1 cellular context compared by ENCODE assay signal in the genomic region with DNA sequence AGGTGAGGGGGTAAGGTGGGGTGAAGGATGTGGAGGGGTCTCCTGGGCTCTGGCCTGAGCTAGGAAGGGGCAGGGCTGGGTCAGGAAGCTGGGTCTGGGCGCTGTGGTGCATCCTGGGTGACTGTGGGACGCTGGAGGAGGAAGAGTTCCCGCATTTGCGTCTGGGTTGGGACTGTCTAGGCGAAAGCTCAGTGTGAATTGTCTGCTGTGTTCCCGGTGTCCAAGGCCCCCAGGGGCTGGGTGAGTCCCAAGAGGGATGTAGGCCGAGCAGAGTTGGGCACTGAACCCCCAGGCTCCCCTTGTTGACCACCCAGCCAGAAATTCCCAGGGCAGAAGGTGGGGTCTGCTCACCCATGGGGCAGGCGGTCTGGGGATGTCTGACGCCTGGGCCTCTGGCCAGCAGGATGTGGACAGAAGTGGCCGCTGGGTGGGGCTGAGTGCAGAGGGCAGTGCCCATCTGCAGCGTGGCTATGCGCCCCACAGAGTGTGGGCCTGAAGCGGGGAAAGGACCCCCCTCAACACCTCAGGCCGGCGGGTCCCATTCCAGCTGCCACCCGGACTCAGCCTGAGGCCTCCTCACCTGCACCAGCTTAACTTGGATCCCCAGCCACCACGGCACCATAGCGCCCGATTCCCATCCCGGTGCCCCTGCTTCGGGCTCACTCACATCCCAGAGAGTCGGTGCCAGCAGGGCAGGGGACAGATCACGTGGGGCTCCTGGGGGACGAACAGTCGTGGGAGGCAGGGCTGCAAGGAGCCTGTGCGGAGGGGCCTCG.
TF ChIP-seq lines count a peak whose summit lies in the region.

No MANE protein-coding gene starts in this region.

TF ChIP-seq in IMR-90, 13 proteins besides CTCF, POLR2A, EP300 and RAD21:
- TF ChIP-seq, protein P1, sequence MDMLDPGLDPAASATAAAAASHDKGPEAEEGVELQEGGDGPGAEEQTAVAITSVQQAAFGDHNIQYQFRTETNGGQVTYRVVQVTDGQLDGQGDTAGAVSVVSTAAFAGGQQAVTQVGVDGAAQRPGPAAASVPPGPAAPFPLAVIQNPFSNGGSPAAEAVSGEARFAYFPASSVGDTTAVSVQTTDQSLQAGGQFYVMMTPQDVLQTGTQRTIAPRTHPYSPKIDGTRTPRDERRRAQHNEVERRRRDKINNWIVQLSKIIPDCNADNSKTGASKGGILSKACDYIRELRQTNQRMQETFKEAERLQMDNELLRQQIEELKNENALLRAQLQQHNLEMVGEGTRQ (IDR thresholded peaks at IDR 0.05; ENCODE audit: low read depth, low read length) = no peak
- TF ChIP-seq RFX5 (IDR thresholded peaks at IDR 0.05; ENCODE audit: low read depth, low read length) = no peak
- TF ChIP-seq BHLHE40 (IDR thresholded peaks at IDR 0.05; ENCODE audit: low read depth, low read length) = no peak
- no peak for TF ChIP-seq MAZ (IDR thresholded peaks at IDR 0.05; ENCODE audit: borderline replicate concordance, low read depth, low read length)
- TF ChIP-seq MAFK (IDR thresholded peaks at IDR 0.05; ENCODE audit: low read depth, low read length) = no peak
- no peak for TF ChIP-seq RCOR1 (IDR thresholded peaks at IDR 0.05; ENCODE audit: insufficient replicate concordance, low read length)
TF ChIP-seq in IMR-90: peak in this region for 0.
